Comparison of ENCODE assay signal across 22 cellular contexts in the genomic region with DNA sequence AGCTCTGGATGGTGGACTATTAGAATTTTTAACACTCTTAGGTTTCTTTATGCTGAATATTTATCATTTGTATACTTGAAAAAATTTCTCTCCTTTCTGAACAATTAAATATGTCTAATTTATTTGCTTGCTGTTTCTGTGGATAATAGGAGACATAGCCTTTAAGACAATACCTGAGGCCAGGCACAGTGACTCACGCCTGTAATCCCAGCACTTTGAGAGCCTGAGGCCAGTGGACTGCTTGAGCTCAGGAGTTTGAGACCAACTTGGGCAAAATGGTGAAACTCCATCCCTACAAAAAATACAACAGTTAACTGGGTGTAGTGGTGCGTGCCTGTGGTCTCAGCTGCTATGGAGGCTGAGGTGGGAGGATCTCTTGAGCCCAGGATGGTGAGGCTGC.
"Had no signal": no experiment of that assay in that cellular context is flagged by ENCODE, and none has a peak within 500 bp of the region (broad histone marks: within the 10 kb centered on the region; RNA-seq: fewer than 3 reads in every experiment).

No MANE protein-coding gene starts in this region.

- ATAC-seq: activated CD8-positive, alpha-beta T cell treated with anti-CD3 and anti-CD28 coated beads for 36 hours; activated T-helper 17 cell treated with anti-CD3 and anti-CD28 coated beads, Interleukin-2, amount 50 U/mL, for 72 hours; gastroesophageal sphincter; WTC11 had no signal

- H3K27ac ChIP-seq: brain microvascular endothelial cell, gastroesophageal sphincter, neutrophil, parathyroid adenoma, SJCRH30, suprapubic skin, upper lobe of left lung had no signal

- H3K4me1 ChIP-seq: gastroesophageal sphincter, parathyroid adenoma, SJCRH30, upper lobe of left lung had no signal

- H3K27me3 ChIP-seq: brain microvascular endothelial cell, gastroesophageal sphincter, neutrophil, SJCRH30, suprapubic skin, upper lobe of left lung had no signal

- H3K36me3 ChIP-seq: brain microvascular endothelial cell, gastroesophageal sphincter, neutrophil, SJCRH30, suprapubic skin, upper lobe of left lung had no signal

- H3K27me3 Mint-ChIP-seq: activated CD8-positive, alpha-beta T cell treated with anti-CD3 and anti-CD28 coated beads for 36 hours; activated naive CD8-positive, alpha-beta T cell treated with anti-CD3 and anti-CD28 coated beads, Interleukin-2, amount 10 ng/mL, durations not matched to agents 7 days and 5 days; activated T-helper 17 cell treated with anti-CD3 and anti-CD28 coated beads, Interleukin-2, amount 50 U/mL, for 72 hours; dendritic cell treated with granulocyte-macrophage colony-stimulating factor and Interleukin-4, amounts not matched to agents 40 ng/mL and 50 ng/mL, for 4 days had no signal

- H3K4me3 Mint-ChIP-seq: activated CD8-positive, alpha-beta T cell treated with anti-CD3 and anti-CD28 coated beads for 36 hours; dendritic cell treated with granulocyte-macrophage colony-stimulating factor and Interleukin-4, amounts not matched to agents 40 ng/mL and 50 ng/mL, for 4 days; WTC11 had no signal

- H3K27ac Mint-ChIP-seq: activated naive CD8-positive, alpha-beta T cell treated with anti-CD3 and anti-CD28 coated beads, Interleukin-2, amount 10 ng/mL, durations not matched to agents 7 days and 5 days; dendritic cell treated with granulocyte-macrophage colony-stimulating factor and Interleukin-4, amounts not matched to agents 40 ng/mL and 50 ng/mL, for 4 days; WTC11 had no signal

- H3K9me3 Mint-ChIP-seq: activated naive CD8-positive, alpha-beta T cell treated with anti-CD3 and anti-CD28 coated beads, Interleukin-2, amount 10 ng/mL, durations not matched to agents 7 days and 5 days; activated T-helper 17 cell treated with anti-CD3 and anti-CD28 coated beads, Interleukin-2, amount 50 U/mL, for 72 hours; dendritic cell treated with granulocyte-macrophage colony-stimulating factor and Interleukin-4, amounts not matched to agents 40 ng/mL and 50 ng/mL, for 4 days; WTC11 had no signal

- H3K4me3 ChIP-seq: gastroesophageal sphincter, lung, SJCRH30, suprapubic skin, upper lobe of left lung had no signal

- H3K36me3 Mint-ChIP-seq: activated naive CD8-positive, alpha-beta T cell treated with anti-CD3 and anti-CD28 coated beads, Interleukin-2, amount 10 ng/mL, durations not matched to agents 7 days and 5 days; WTC11 had no signal

- DNase-seq: activated CD4-positive, alpha-beta T cell treated with anti-CD3 and anti-CD28 coated beads for 48 hours; activated CD8-positive, alpha-beta memory T cell treated with anti-CD3 and anti-CD28 coated beads, Interleukin-2, amount 50 U/mL, for 4 hours; activated CD8-positive, alpha-beta T cell treated with anti-CD3 and anti-CD28 coated beads for 36 hours; activated naive CD8-positive, alpha-beta T cell treated with anti-CD3 and anti-CD28 coated beads, Interleukin-2, amount 10 ng/mL, durations not matched to agents 7 days and 5 days; anterior cingulate cortex; brain microvascular endothelial cell; effector memory CD4-positive, alpha-beta T cell; left colon; retina; SJCRH30; stimulated activated CD4-positive, alpha-beta T cell treated with anti-CD3 and anti-CD28 coated beads, Interleukin-4, amount 100 ng/mL, for 24 hours; stimulated activated naive CD4-positive, alpha-beta T cell treated with Interleukin-2 at 50 U/mL for 16 hours; T-helper 2 cell; upper lobe of left lung had no signal

- H3K9me3 ChIP-seq: gastroesophageal sphincter, neutrophil, SJCRH30, suprapubic skin, upper lobe of left lung had no signal
